1 cellular context compared by ENCODE assay signal in the genomic region with DNA sequence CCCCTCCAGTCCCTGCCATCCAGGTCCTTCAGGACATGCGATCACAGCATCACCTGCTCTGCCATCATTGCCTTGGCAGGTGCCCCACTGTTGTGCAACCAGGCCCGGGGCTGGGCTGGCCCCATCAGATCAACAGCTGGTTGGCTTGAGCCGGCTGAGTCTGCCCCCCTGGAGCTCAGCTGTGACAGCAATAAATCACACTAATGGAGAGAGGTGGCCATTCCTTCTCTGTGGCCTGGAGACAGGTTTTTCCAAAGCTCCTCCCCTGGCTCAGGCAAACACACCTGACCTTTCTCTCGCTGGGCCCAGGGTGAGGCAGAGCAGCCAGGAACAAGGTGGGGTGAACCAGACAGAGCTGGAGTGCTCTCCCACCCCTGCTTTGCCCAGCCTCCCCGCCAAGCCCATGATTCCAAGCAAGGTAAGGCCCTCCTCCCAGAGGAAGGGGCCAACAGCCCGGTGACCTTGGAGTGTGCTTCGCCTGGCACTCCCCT.
TF ChIP-seq lines count a peak whose summit lies in the region.

No MANE protein-coding gene starts in this region.

TF ChIP-seq in HEK293, 187 proteins besides CTCF, POLR2A, EP300 and RAD21 (continued from another document):
- TF ChIP-seq, protein P1, sequence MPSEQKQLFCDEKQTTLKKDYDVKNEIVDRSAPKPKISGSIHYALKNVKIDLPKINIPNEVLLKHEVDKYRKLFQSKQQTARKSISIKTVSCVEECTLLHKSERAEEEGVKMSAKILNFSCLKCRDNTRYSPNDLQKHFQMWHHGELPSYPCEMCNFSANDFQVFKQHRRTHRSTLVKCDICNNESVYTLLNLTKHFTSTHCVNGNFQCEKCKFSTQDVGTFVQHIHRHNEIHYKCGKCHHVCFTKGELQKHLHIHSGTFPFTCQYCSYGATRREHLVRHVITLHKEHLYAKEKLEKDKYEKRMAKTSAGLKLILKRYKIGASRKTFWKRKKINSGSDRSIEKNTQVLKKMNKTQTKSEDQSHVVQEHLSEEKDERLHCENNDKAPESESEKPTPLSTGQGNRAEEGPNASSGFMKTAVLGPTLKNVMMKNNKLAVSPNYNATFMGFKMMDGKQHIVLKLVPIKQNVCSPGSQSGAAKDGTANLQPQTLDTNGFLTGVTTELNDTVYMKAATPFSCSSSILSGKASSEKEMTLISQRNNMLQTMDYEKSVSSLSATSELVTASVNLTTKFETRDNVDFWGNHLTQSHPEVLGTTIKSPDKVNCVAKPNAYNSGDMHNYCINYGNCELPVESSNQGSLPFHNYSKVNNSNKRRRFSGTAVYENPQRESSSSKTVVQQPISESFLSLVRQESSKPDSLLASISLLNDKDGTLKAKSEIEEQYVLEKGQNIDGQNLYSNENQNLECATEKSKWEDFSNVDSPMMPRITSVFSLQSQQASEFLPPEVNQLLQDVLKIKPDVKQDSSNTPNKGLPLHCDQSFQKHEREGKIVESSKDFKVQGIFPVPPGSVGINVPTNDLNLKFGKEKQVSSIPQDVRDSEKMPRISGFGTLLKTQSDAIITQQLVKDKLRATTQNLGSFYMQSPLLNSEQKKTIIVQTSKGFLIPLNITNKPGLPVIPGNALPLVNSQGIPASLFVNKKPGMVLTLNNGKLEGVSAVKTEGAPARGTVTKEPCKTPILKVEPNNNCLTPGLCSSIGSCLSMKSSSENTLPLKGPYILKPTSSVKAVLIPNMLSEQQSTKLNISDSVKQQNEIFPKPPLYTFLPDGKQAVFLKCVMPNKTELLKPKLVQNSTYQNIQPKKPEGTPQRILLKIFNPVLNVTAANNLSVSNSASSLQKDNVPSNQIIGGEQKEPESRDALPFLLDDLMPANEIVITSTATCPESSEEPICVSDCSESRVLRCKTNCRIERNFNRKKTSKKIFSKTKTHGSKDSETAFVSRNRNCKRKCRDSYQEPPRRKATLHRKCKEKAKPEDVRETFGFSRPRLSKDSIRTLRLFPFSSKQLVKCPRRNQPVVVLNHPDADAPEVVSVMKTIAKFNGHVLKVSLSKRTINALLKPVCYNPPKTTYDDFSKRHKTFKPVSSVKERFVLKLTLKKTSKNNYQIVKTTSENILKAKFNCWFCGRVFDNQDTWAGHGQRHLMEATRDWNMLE (tag by site-specific recombination; conservative IDR thresholded peaks at IDR 0.05; ENCODE audit: low read depth), result no peak
- TF ChIP-seq ZNF211 (tag by site-specific recombination; IDR thresholded peaks at IDR 0.05; ENCODE audit: low read depth) (no peak), ZNF324 (tag by site-specific recombination; IDR thresholded peaks at IDR 0.05) (no peak), TCF7L2 (IDR thresholded peaks at IDR 0.05; ENCODE audit: borderline replicate concordance, low read depth, low read length) (no peak), ZNF791 (tag by site-specific recombination; IDR thresholded peaks at IDR 0.05) (no peak), ZBTB8A (tag by site-specific recombination; IDR thresholded peaks at IDR 0.05) (no peak), ZIC2 (tag by site-specific recombination; IDR thresholded peaks at IDR 0.05) (peak; percentile 57), ZFHX2 (tag by site-specific recombination; conservative IDR thresholded peaks at IDR 0.05) (no peak), ZNF37A (tag by site-specific recombination; IDR thresholded peaks at IDR 0.05) (no peak), SCRT2 (tag by site-specific recombination; IDR thresholded peaks at IDR 0.05) (peak; percentile 89), ZNF366 (tag by site-specific recombination; conservative IDR thresholded peaks at IDR 0.05) (no peak), ZNF19 (tag by site-specific recombination; IDR thresholded peaks at IDR 0.05; ENCODE audit: low read depth) (no peak), YY2 (tag by site-specific recombination; IDR thresholded peaks at IDR 0.05) (peak; percentile 59; the same call in 1 of the 2 replicates), ZNF747 (tag by site-specific recombination; IDR thresholded peaks at IDR 0.05) (no peak), ZNF433 (tag by site-specific recombination; IDR thresholded peaks at IDR 0.05; ENCODE audit: low read depth) (no peak), GLIS1 (tag by site-specific recombination; IDR thresholded peaks at IDR 0.05) (peak; percentile 97)
- TF ChIP-seq, protein P2, sequence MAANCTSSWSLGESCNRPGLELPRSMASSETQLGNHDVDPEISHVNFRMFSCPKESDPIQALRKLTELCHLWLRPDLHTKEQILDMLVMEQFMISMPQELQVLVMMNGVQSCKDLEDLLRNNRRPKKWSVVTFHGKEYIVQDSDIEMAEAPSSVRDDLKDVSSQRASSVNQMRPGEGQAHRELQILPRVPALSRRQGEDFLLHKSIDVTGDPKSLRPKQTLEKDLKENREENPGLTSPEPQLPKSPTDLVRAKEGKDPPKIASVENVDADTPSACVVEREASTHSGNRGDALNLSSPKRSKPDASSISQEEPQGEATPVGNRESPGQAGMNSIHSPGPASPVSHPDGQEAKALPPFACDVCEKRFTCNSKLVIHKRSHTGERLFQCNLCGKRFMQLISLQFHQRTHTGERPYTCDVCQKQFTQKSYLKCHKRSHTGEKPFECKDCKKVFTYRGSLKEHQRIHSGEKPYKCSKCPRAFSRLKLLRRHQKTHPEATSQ (tag by site-specific recombination; IDR thresholded peaks at IDR 0.05), result no peak
- TF ChIP-seq, protein P3, sequence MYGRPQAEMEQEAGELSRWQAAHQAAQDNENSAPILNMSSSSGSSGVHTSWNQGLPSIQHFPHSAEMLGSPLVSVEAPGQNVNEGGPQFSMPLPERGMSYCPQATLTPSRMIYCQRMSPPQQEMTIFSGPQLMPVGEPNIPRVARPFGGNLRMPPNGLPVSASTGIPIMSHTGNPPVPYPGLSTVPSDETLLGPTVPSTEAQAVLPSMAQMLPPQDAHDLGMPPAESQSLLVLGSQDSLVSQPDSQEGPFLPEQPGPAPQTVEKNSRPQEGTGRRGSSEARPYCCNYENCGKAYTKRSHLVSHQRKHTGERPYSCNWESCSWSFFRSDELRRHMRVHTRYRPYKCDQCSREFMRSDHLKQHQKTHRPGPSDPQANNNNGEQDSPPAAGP (tag by site-specific recombination; IDR thresholded peaks at IDR 0.05), result no peak
- TF ChIP-seq, protein P4, sequence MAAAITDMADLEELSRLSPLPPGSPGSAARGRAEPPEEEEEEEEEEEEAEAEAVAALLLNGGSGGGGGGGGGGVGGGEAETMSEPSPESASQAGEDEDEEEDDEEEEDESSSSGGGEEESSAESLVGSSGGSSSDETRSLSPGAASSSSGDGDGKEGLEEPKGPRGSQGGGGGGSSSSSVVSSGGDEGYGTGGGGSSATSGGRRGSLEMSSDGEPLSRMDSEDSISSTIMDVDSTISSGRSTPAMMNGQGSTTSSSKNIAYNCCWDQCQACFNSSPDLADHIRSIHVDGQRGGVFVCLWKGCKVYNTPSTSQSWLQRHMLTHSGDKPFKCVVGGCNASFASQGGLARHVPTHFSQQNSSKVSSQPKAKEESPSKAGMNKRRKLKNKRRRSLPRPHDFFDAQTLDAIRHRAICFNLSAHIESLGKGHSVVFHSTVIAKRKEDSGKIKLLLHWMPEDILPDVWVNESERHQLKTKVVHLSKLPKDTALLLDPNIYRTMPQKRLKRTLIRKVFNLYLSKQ (tag by site-specific recombination; IDR thresholded peaks at IDR 0.05; ENCODE audit: borderline replicate concordance), result no peak
